ENCODE assay signal across 13 cellular contexts in the genomic region with DNA sequence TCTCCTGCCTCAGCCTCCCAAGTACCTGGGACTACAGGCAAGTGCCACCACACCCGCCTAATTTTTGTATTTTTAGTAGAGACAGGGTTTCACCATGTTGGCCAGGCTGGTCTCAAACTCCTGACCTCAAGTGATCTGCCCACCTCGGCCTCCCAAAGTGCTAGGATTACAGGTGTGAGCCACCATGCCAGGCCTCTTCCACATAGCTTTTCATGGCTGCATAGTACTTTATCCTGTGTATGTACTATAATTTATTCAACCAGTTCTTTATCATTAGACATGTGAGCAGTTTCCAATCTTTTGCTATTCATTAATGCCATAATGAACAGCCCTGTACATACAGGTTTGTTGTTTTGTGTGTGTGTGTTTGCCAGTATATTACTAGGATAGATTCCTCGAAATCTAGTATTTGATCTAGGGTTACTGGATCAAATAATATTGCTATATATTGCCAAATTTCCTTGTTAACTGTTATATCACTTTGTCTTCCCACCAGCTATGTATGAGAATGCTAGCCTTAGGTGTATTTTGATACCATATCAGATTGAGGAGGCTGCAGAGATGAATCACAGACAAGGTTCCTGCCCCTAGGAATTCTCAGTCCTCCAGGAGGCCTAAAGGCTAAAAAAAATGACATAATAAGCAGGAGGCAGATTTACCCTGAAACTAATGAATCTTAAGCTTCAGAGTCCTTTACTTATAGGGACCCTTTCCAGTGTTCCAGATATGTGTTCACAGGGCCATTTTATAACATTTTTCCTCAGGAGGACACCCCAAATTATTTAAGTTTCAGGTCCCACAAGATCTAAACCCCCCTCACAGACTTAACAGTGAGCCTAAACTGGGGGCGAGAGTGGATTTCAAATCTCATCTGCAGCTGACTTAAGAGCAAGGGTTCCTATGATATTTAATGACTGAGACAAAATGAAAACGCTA. TPM values are rescaled to one million over a fixed set of nuclear protein-coding genes. Genes with fewer than 3 reads are reported as not detected.
A peak's percentile ranks its signal among the peaks of the same experiment; 100 is the strongest.
DNase-seq lines count a peak whose midpoint lies in the region; ATAC-seq, FAIRE-seq and TF ChIP-seq lines count a peak whose summit lies in the region.
"Had no signal": no experiment of that assay in that cellular context is flagged by ENCODE, and none has a peak within 500 bp of the region (broad histone marks: within the 10 kb centered on the region; RNA-seq: fewer than 3 reads in every experiment).

No MANE protein-coding gene starts in this region.

- ATAC-seq in activated T-cell treated with anti-CD3 and anti-CD28 coated beads, Interleukin-2, amount 50 U/mL, for 72 hours (replicated peaks in 1 of 2) = no peak
- ATAC-seq in Panc1 = no peak
- no peak for ATAC-seq in gastrocnemius medialis
- ATAC-seq in lower lobe of right lung = no peak
- ATAC-seq: esophagus mucosa had no signal

- peak overlapping the region; percentile 81 to 89 for H3K4me3 Mint-ChIP-seq in activated T-cell treated with anti-CD3 and anti-CD28 coated beads, Interleukin-2, amount 50 U/mL, for 72 hours
- peak overlapping the region; percentile 70 for H3K4me3 Mint-ChIP-seq in endodermal cell

- intact Hi-C loops in Panc1 (cut with micrococcal nuclease; ENCODE audit: unreplicated experiment) (loop anchor here (5.0 kb wide), 1 partner anchor 72 kb away; no protein-coding TSS in a partner anchor), gastrocnemius medialis (cut with DNase I; ENCODE audit: low total_unique reads) (loop anchor here (2.0 to 5.0 kb wide), 4 partner anchors 15 to 128 kb away; no protein-coding TSS in a partner anchor), lower lobe of right lung (cut with DNase I) (loop anchor here (5.0 kb wide), 1 partner anchor 38 kb away; no protein-coding TSS in a partner anchor)

- no peak for DNase-seq in activated T-cell treated with anti-CD3 and anti-CD28 coated beads, Interleukin-2, amount 50 U/mL, for 72 hours
- DNase-seq in activated T-cell treated with anti-CD3 and anti-CD28 coated beads for 4 hours (no peak), Panc1 (ENCODE audit: low read depth, low spot score) (no peak), endodermal cell (no peak), gastrocnemius medialis (no peak), HTR-8/SVneo (ENCODE audit: insufficient read length, low spot score) (no peak), lower lobe of right lung (no peak), CD1c-positive myeloid dendritic cell (ENCODE audit: extremely low spot score) (no peak)
- DNase-seq: activated CD4-positive, alpha-beta T cell treated with anti-CD3 and anti-CD28 coated beads for 48 hours; H7; stimulated activated CD4-positive, alpha-beta T cell treated with anti-CD3 and anti-CD28 coated beads, Interleukin-1b, Interleukin-23, amount 100 ng/mL, for 48 hours had no signal

- peak overlapping the region; percentile 76; the same call in 1 of the 2 replicates for H3K27ac ChIP-seq in Panc1 (ENCODE audit: low read length)
- H3K27ac ChIP-seq in endodermal cell (ENCODE audit: low read depth, low read length) = no peak overlapping the region
- peak overlapping the region; percentile 96 to 98 (median 97) for H3K27ac ChIP-seq in gastrocnemius medialis
- H3K27ac ChIP-seq in lower lobe of right lung = no peak overlapping the region

- no peaks in the 10 kb centered on the region for H3K27me3 ChIP-seq in Panc1 (ENCODE audit: control insufficient read depth, insufficient read depth, low read length)
- H3K27me3 ChIP-seq in endodermal cell (ENCODE audit: control insufficient read depth, insufficient read depth, low read length, poor library complexity, severe bottlenecking) = no peaks in the 10 kb centered on the region
- no peaks in the 10 kb centered on the region for H3K27me3 ChIP-seq in gastrocnemius medialis
- no peaks in the 10 kb centered on the region for H3K27me3 ChIP-seq in lower lobe of right lung (ENCODE audit: low read depth)

- H3K9me3 Mint-ChIP-seq in activated T-cell treated with anti-CD3 and anti-CD28 coated beads, Interleukin-2, amount 50 U/mL, for 72 hours = no peaks in the 10 kb centered on the region
- no peaks in the 10 kb centered on the region for H3K9me3 Mint-ChIP-seq in endodermal cell

- peak overlapping the region; percentile 83 for H3K27ac Mint-ChIP-seq in activated T-cell treated with anti-CD3 and anti-CD28 coated beads, Interleukin-2, amount 50 U/mL, for 72 hours
- H3K27ac Mint-ChIP-seq in endodermal cell = no peak overlapping the region

- H3K4me3 ChIP-seq in Panc1 (ENCODE audit: low read depth in 2 of 2, low read length in 2 of 2) (no peak overlapping the region), endodermal cell (ENCODE audit: low read length) (no peak overlapping the region), gastrocnemius medialis (no peak overlapping the region), lower lobe of right lung (no peak overlapping the region)

- no peak overlapping the region for H3K9ac ChIP-seq in endodermal cell (ENCODE audit: extremely low read depth, low read length, poor library complexity, severe bottlenecking)

- no peaks in the 10 kb centered on the region for H3K27me3 Mint-ChIP-seq in activated T-cell treated with anti-CD3 and anti-CD28 coated beads, Interleukin-2, amount 50 U/mL, for 72 hours (ENCODE audit: low read depth)
- H3K27me3 Mint-ChIP-seq in endodermal cell (ENCODE audit: insufficient read depth) = peaks cover 14% of the 10 kb centered on the region

- no peak for TF ChIP-seq POLR2A in gastrocnemius medialis (IDR thresholded peaks at IDR 0.05)

- H3K4me1 ChIP-seq in Panc1 (ENCODE audit: control insufficient read depth, insufficient read depth, low read length) (peaks cover 21% of the 10 kb centered on the region), endodermal cell (ENCODE audit: control insufficient read depth, insufficient read depth, low read length) (peaks cover 4% of the 10 kb centered on the region), gastrocnemius medialis (peaks cover 28 to 36% of the 10 kb centered on the region in 2 donors), lower lobe of right lung (peaks cover 32% of the 10 kb centered on the region)

- H3K9me3 ChIP-seq in Panc1 (ENCODE audit: control insufficient read depth, insufficient read depth, low read depth, low read length) (no peaks in the 10 kb centered on the region), endodermal cell (ENCODE audit: control insufficient read depth, low read length) (no peaks in the 10 kb centered on the region), gastrocnemius medialis (no peaks in the 10 kb centered on the region), lower lobe of right lung (no peaks in the 10 kb centered on the region)

- TF ChIP-seq CTCF in Panc1 (IDR thresholded peaks at IDR 0.05) = no peak
- TF ChIP-seq CTCF in endodermal cell (conservative IDR thresholded peaks at IDR 0.05) = no peak
- TF ChIP-seq CTCF in gastrocnemius medialis (IDR thresholded peaks at IDR 0.05 in 4 of 5, conservative IDR thresholded peaks at IDR 0.05 in 1 of 5) = no peak
- no peak for TF ChIP-seq CTCF in lower lobe of right lung (IDR thresholded peaks at IDR 0.05)

- H3K36me3 Mint-ChIP-seq in activated T-cell treated with anti-CD3 and anti-CD28 coated beads, Interleukin-2, amount 50 U/mL, for 72 hours (ENCODE audit: insufficient read depth in 2 of 2) = peaks cover 3 to 6% of the 10 kb centered on the region in 2 donors
- peaks cover 6% of the 10 kb centered on the region for H3K36me3 Mint-ChIP-seq in endodermal cell (ENCODE audit: low read depth)

- POLR2A ChIA-PET in Panc1 (lab: Charles Lee) = interaction anchor here (0.6 kb wide), 1 partner anchor 16 kb away, joined by 3 read pairs; no protein-coding TSS in a partner anchor

- in situ Hi-C loops in Panc1 (cut with HindIII; ENCODE audit: low pct_unique_long_range_greater_than_20kb, low sequenced_read_pairs) = no loop called here
- in situ Hi-C loops in gastrocnemius medialis (cut with MboI; ENCODE audit: low sequenced_read_pairs in 4 of 4) = loop anchor here in 2 of 4 donors (5.0 kb wide), 1 partner anchor 38 kb away; no protein-coding TSS in a partner anchor

- WGBS in endodermal cell (ENCODE audit: insufficient coverage in 1 of 2, insufficient read length in 1 of 2), 2 experiments = 95 to 97% methylated on average over 4 to 5 of the region's 5 CpGs

- no TSS peak for BruUV-seq in Panc1 (replicated peaks; lab: Mats Ljungman, UMichigan)

- FAIRE-seq in HTR-8/SVneo (lab: Jason Lieb, UNC) = no peak

- H3K36me3 ChIP-seq in Panc1 (ENCODE audit: control insufficient read depth, insufficient read depth, low read length) (no peaks in the 10 kb centered on the region; the same call in 1 of the 2 replicates), endodermal cell (ENCODE audit: control insufficient read depth, insufficient read depth, low read length) (peaks cover 4% of the 10 kb centered on the region), gastrocnemius medialis (no peaks in the 10 kb centered on the region), lower lobe of right lung (peaks cover 8% of the 10 kb centered on the region)

- CTCF ChIA-PET in Panc1 (lab: Charles Lee) = no interaction called here

- peaks cover 41% of the 10 kb centered on the region for H3K4me1 Mint-ChIP-seq in activated T-cell treated with anti-CD3 and anti-CD28 coated beads, Interleukin-2, amount 50 U/mL, for 72 hours (ENCODE audit: low read depth)
- H3K4me1 Mint-ChIP-seq in endodermal cell = peaks cover 15% of the 10 kb centered on the region

RNA-seq across cellular contexts. Expression of gene PDIK1L, which starts 2.1 kb away (rescaled TPM):
- 10 to 100 TPM; 17.9 to 22.5 TPM for total RNA-seq in activated T-cell treated with anti-CD3 and anti-CD28 coated beads, Interleukin-2, amount 50 U/mL, for 72 hours
- total RNA-seq in Panc1 (2021; ENCODE audit: unreplicated experiment) (8.0 TPM), endodermal cell (1 to 10 TPM; 7.1 to 7.3 TPM), gastrocnemius medialis (1 to 10 TPM; 4.4 to 8.7 (median 5.9) TPM), lower lobe of right lung (11.8 TPM)
- 1.7 TPM for polyA plus RNA-seq in Panc1 (2012; ENCODE audit: insufficient read length)
- 9.5 TPM for polyA plus RNA-seq in endodermal cell (2013, experiment 1 of 2)
- polyA plus RNA-seq in endodermal cell (2013, experiment 2 of 2) = 9.0 TPM

RNA-seq across cellular contexts. Expression of gene TRIM63, which starts 42.1 kb away (rescaled TPM):
- under 1 TPM in 1 of 2 donors, not detected in 1; 0.35 TPM for total RNA-seq in activated T-cell treated with anti-CD3 and anti-CD28 coated beads, Interleukin-2, amount 50 U/mL, for 72 hours
- total RNA-seq in Panc1 (2021; ENCODE audit: unreplicated experiment) (not detected), endodermal cell (not detected), gastrocnemius medialis (1,000 to 10,000 TPM; 1,040 to 4,298 (median 2,203) TPM), lower lobe of right lung (0.53 TPM)
- polyA plus RNA-seq in Panc1 (2012; ENCODE audit: insufficient read length) = not detected
- not detected for polyA plus RNA-seq in endodermal cell (2013, experiment 1 of 2)
- not detected for polyA plus RNA-seq in endodermal cell (2013, experiment 2 of 2)
- total RNA-seq: esophagus mucosa had no signal

RNA-seq across cellular contexts. Expression of gene FAM110D, which starts 49.4 kb away (rescaled TPM):
- not detected for total RNA-seq in activated T-cell treated with anti-CD3 and anti-CD28 coated beads, Interleukin-2, amount 50 U/mL, for 72 hours
- 0.05 TPM for total RNA-seq in Panc1 (2021; ENCODE audit: unreplicated experiment)
- polyA plus RNA-seq in Panc1 (2012; ENCODE audit: insufficient read length) = 0.10 TPM
- 1 to 10 TPM in 1 of 2 donors, under 1 TPM in 1; 0.38 to 1.1 TPM for total RNA-seq in endodermal cell
- 0.82 TPM for polyA plus RNA-seq in endodermal cell (2013, experiment 1 of 2)
- 0.91 TPM for polyA plus RNA-seq in endodermal cell (2013, experiment 2 of 2)
- 1 to 10 TPM; 3.1 to 5.2 (median 4.2) TPM for total RNA-seq in gastrocnemius medialis
- total RNA-seq in lower lobe of right lung = 3.8 TPM

RNA-seq across cellular contexts. Expression of gene C1orf232, which starts 59.3 kb away (rescaled TPM):
- total RNA-seq in activated T-cell treated with anti-CD3 and anti-CD28 coated beads, Interleukin-2, amount 50 U/mL, for 72 hours = not detected
- total RNA-seq in Panc1 (2021; ENCODE audit: unreplicated experiment) = not detected
- not detected for polyA plus RNA-seq in Panc1 (2012; ENCODE audit: insufficient read length)
- not detected for total RNA-seq in endodermal cell
- polyA plus RNA-seq in endodermal cell (2013, experiment 1 of 2) = 0.61 TPM
- not detected for polyA plus RNA-seq in endodermal cell (2013, experiment 2 of 2)
- total RNA-seq in gastrocnemius medialis = not detected
- not detected for total RNA-seq in lower lobe of right lung
- total RNA-seq: esophagus mucosa, H7, omental fat pad had no signal

Comparison
In these comparisons a context has a peak if more than half of its experiments do, and no peak if none do; other contexts are left out.
1. H3K27ac ChIP-seq: peak in Panc1 (single experiment) and gastrocnemius medialis (4 of 4); none in endodermal cell (single experiment) and lower lobe of right lung (single experiment).
2. RNA of gene TRIM63, which starts 42.1 kb away (total RNA-seq): 1,040 to 4,298 TPM in gastrocnemius medialis; 0.53 TPM in lower lobe of right lung (single experiment), 0.35 TPM in activated T-cell treated with anti-CD3 and anti-CD28 coated beads, Interleukin-2, amount 50 U/mL, for 72 hours, not detected in endodermal cell and not detected in Panc1 (single experiment); every median in the first group is over 100 times any median in the second.